13 cellular contexts compared by ENCODE assay signal in genomic region chr1:36328713-36329112, GRCh38. TPM values are rescaled to one million over a fixed set of nuclear protein-coding genes. Genes with fewer than 3 reads are reported as not detected.
DNase-seq lines count a peak whose midpoint lies in the region; ATAC-seq and TF ChIP-seq lines count a peak whose summit lies in the region.
"Had no signal": no experiment of that assay in that cellular context is flagged by ENCODE, and none has a peak within 500 bp of the region (broad histone marks: within the 10 kb centered on the region; RNA-seq: fewer than 3 reads in every experiment).

No MANE protein-coding gene starts in this region.

- POLR2A ChIA-PET in HCT116 (lab: Charles Lee): no interaction called here

- H3K9me2 ChIP-seq in HCT116 (ENCODE audit: insufficient read depth): no peaks in the 10 kb centered on the region

- H3K36me3 Mint-ChIP-seq in activated naive CD4-positive, alpha-beta T cell treated with anti-CD3 and anti-CD28 coated beads for 36 hours (ENCODE audit: low read depth): no peaks in the 10 kb centered on the region
- H3K36me3 Mint-ChIP-seq: activated naive CD8-positive, alpha-beta T cell treated with anti-CD3 and anti-CD28 coated beads for 36 hours; CD4-positive, alpha-beta memory T cell had no signal

- BruUV-seq in HCT116 (replicated peaks; lab: Mats Ljungman, UMichigan): no TSS peak

- no peak for TF ChIP-seq POLR2A in HCT116 (IDR thresholded peaks at IDR 0.05; ENCODE audit: borderline replicate concordance, extremely low read depth, insufficient read depth, insufficient read length)

- H3K4me3 ChIP-seq in HCT116 (replicated peaks in 1 of 2; ENCODE audit: low read depth in 1 of 2, low read length in 2 of 2): no peak overlapping the region
- no peak overlapping the region for H3K4me3 ChIP-seq in fibroblast of the aortic adventitia (ENCODE audit: low read depth, low read length)
- no peak overlapping the region for H3K4me3 ChIP-seq in osteoblast (ENCODE audit: insufficient read depth, low read length)
- H3K4me3 ChIP-seq: dorsolateral prefrontal cortex had no signal

- H3K27ac ChIP-seq in HCT116 (ENCODE audit: low read depth, low read length) (no peak overlapping the region), osteoblast (ENCODE audit: low read depth, low read length) (no peak overlapping the region)
- H3K27ac ChIP-seq: dorsolateral prefrontal cortex had no signal

- no peaks in the 10 kb centered on the region for H3K9me3 Mint-ChIP-seq in activated naive CD4-positive, alpha-beta T cell treated with anti-CD3 and anti-CD28 coated beads for 36 hours
- H3K9me3 Mint-ChIP-seq: activated naive CD8-positive, alpha-beta T cell treated with anti-CD3 and anti-CD28 coated beads for 36 hours; CD4-positive, alpha-beta memory T cell had no signal

- H3K36me3 ChIP-seq in HCT116 (ENCODE audit: control insufficient read depth in 1 of 2, insufficient read depth in 2 of 2, low read length in 2 of 2) (no peaks in the 10 kb centered on the region), osteoblast (ENCODE audit: insufficient read depth, low read length) (no peaks in the 10 kb centered on the region)

- H3K4me2 ChIP-seq in HCT116 (ENCODE audit: low read length) (peak overlapping the region; percentile 27; the same call in 1 of the 2 replicates), osteoblast (ENCODE audit: insufficient read depth, low read length) (no peak overlapping the region)

- no peak for TF ChIP-seq RAD21 in HCT116 (IDR thresholded peaks at IDR 0.05; ENCODE audit: low read depth)

- intact Hi-C loops in HCT116 (cut with micrococcal nuclease): no loop called here
- intact Hi-C loops in activated naive CD4-positive, alpha-beta T cell treated with anti-CD3 and anti-CD28 coated beads for 36 hours (cut with micrococcal nuclease): no loop called here

- CTCF ChIA-PET in HCT116 (lab: Charles Lee): no interaction called here
- CTCF ChIA-PET in activated naive CD4-positive, alpha-beta T cell treated with anti-CD3 and anti-CD28 coated beads for 36 hours (lab: Charles Lee): no interaction called here

- H3K4me1 ChIP-seq in HCT116 (ENCODE audit: control insufficient read depth in 1 of 2, insufficient read depth in 2 of 2, low read length in 2 of 2) (peaks cover 16 to 38% of the 10 kb centered on the region in 2 experiments), osteoblast (ENCODE audit: insufficient read depth, low read length) (peaks cover 4% of the 10 kb centered on the region)

- ATAC-seq in HCT116 (no peak), HG02763 (IDR thresholded peaks at IDR 0.05; ENCODE audit: unreplicated experiment) (no peak)
- ATAC-seq: T-helper 17 cell had no signal

- no peak overlapping the region for H3K4me3 Mint-ChIP-seq in activated naive CD4-positive, alpha-beta T cell treated with anti-CD3 and anti-CD28 coated beads for 36 hours
- H3K4me3 Mint-ChIP-seq: activated naive CD8-positive, alpha-beta T cell treated with anti-CD3 and anti-CD28 coated beads for 36 hours; T-helper 17 cell had no signal

- DNase-seq in HCT116 (ENCODE audit: low read depth, low spot score): no peak
- peak; percentile 11 for DNase-seq in NCI-H2227 treated with DMSO at 0.1 percent for 48 hours (lab: John Stamatoyannopoulos, UW)
- peak; percentile 45 for DNase-seq in fibroblast of the aortic adventitia (ENCODE audit: low read depth)
- peak; percentile 74 for DNase-seq in osteoblast (ENCODE audit: insufficient read length, low spot score, missing footprints)
- no peak for DNase-seq in activated naive CD4-positive, alpha-beta T cell treated with anti-CD3 and anti-CD28 coated beads for 36 hours
- no peak for DNase-seq in NCI-H2081 (lab: John Stamatoyannopoulos, UW)
- DNase-seq in stimulated activated CD4-positive, alpha-beta T cell treated with anti-CD3 and anti-CD28 coated beads, Interleukin-12 subunit alpha, Interleukin-12 subunit beta, amount 100 ng/mL, for 4 hours: no peak
- DNase-seq: activated naive CD8-positive, alpha-beta T cell treated with anti-CD3 and anti-CD28 coated beads for 36 hours; CD4-positive, alpha-beta memory T cell; dorsolateral prefrontal cortex; NCI-H1092; T-helper 17 cell had no signal

- RAD21 ChIA-PET in HCT116 (lab: Charles Lee; ENCODE audit: low non-redundant PET in 1 of 2, low total read pairs in 2 of 2, uncharacterized antibody in 2 of 2, unreplicated experiment in 2 of 2): no interaction called here

- H3K79me2 ChIP-seq in HCT116 (ENCODE audit: insufficient read depth, low read length) (no peaks in the 10 kb centered on the region), osteoblast (ENCODE audit: insufficient read depth, low read length) (no peaks in the 10 kb centered on the region)

- peaks cover 5% of the 10 kb centered on the region for H3K27me3 Mint-ChIP-seq in activated naive CD4-positive, alpha-beta T cell treated with anti-CD3 and anti-CD28 coated beads for 36 hours (ENCODE audit: low read depth)
- H3K27me3 Mint-ChIP-seq: CD4-positive, alpha-beta memory T cell; T-helper 17 cell had no signal

- H3K9me3 ChIP-seq in HCT116 (ENCODE audit: control insufficient read depth in 1 of 2, insufficient read depth in 1 of 2, low read depth in 1 of 2, low read length in 2 of 2): no peaks in the 10 kb centered on the region
- H3K9me3 ChIP-seq in osteoblast (ENCODE audit: low read depth, low read length): no peaks in the 10 kb centered on the region

- H2AFZ ChIP-seq in HCT116 (ENCODE audit: low read depth, low read length, poor library complexity, severe bottlenecking): no peak overlapping the region
- no peak overlapping the region for H2AFZ ChIP-seq in osteoblast (ENCODE audit: low read length)

- H3K9ac ChIP-seq in HCT116 (ENCODE audit: low read length): no peak overlapping the region

- H3K27me3 ChIP-seq in HCT116 (ENCODE audit: insufficient read depth, low read length) (no peaks in the 10 kb centered on the region), osteoblast (ENCODE audit: insufficient read depth, low read length) (no peaks in the 10 kb centered on the region)

- TF ChIP-seq CTCF in HCT116 (IDR thresholded peaks at IDR 0.05 in 2 of 3, conservative IDR thresholded peaks at IDR 0.05 in 1 of 3; ENCODE audit: borderline replicate concordance in 1 of 3, insufficient read depth in 1 of 3, low read depth in 2 of 3, low read length in 2 of 3) (no peak), fibroblast of the aortic adventitia (IDR thresholded peaks at IDR 0.05; ENCODE audit: insufficient read depth, low read length) (no peak), osteoblast (IDR thresholded peaks at IDR 0.05; ENCODE audit: extremely low read depth, low read depth, low read length) (no peak)

- no peaks in the 10 kb centered on the region for H4K20me1 ChIP-seq in HCT116 (ENCODE audit: insufficient read depth)
- no peaks in the 10 kb centered on the region for H4K20me1 ChIP-seq in osteoblast (ENCODE audit: insufficient read depth, low read length)

- no peak overlapping the region for H3K27ac Mint-ChIP-seq in activated naive CD4-positive, alpha-beta T cell treated with anti-CD3 and anti-CD28 coated beads for 36 hours
- H3K27ac Mint-ChIP-seq: activated naive CD8-positive, alpha-beta T cell treated with anti-CD3 and anti-CD28 coated beads for 36 hours had no signal

- H3K4me1 Mint-ChIP-seq in activated naive CD4-positive, alpha-beta T cell treated with anti-CD3 and anti-CD28 coated beads for 36 hours (ENCODE audit: low read depth): peaks cover 9% of the 10 kb centered on the region

TF ChIP-seq in HCT116, 20 proteins besides CTCF, POLR2A, EP300 and RAD21:
- TF ChIP-seq REST (IDR thresholded peaks at IDR 0.05; ENCODE audit: low read depth): no peak
- TF ChIP-seq MAX (IDR thresholded peaks at IDR 0.05): 0 out of 2 replicates have a peak, but pooled peaks have one; percentile 54
- peak; percentile 31; the same call in 1 of the 2 replicates for TF ChIP-seq POLR2AphosphoS5 (IDR thresholded peaks at IDR 0.05; ENCODE audit: low read depth, low read length)

RNA-seq across cellular contexts. Expression of gene EVA1B, which starts 5.3 kb away (rescaled TPM):
- total RNA-seq in HCT116 (2021; ENCODE audit: unreplicated experiment) (25.1 TPM), fibroblast of the aortic adventitia (ENCODE audit: low replicate concordance) (167 and 366 TPM in 2 replicates), osteoblast (119 and 135 TPM in 2 replicates)
- 31.1 and 33.3 TPM in 2 replicates for polyA plus RNA-seq in HCT116 (2012)
- 1 to 10 TPM; 1.9 to 2.1 TPM for total RNA-seq in activated naive CD4-positive, alpha-beta T cell treated with anti-CD3 and anti-CD28 coated beads for 36 hours

RNA-seq across cellular contexts. Expression of gene SH3D21, which starts 22.5 kb away (rescaled TPM):
- total RNA-seq in HCT116 (2021; ENCODE audit: unreplicated experiment) (9.3 TPM), fibroblast of the aortic adventitia (ENCODE audit: low replicate concordance) (5.2 and 9.3 TPM in 2 replicates), osteoblast (1.8 and 2.2 TPM in 2 replicates)
- 5.4 and 6.9 TPM in 2 replicates for polyA plus RNA-seq in HCT116 (2012)
- 1 to 10 TPM; 2.3 to 2.7 TPM for total RNA-seq in activated naive CD4-positive, alpha-beta T cell treated with anti-CD3 and anti-CD28 coated beads for 36 hours
- polyA plus RNA-seq: CD4-positive, alpha-beta memory T cell had no signal

RNA-seq across cellular contexts. Expression of gene STK40, which starts 57.0 kb away (rescaled TPM):
- total RNA-seq in HCT116 (2021; ENCODE audit: unreplicated experiment): 33.9 TPM
- 32.4 and 34.9 TPM in 2 replicates for polyA plus RNA-seq in HCT116 (2012)
- total RNA-seq in fibroblast of the aortic adventitia (ENCODE audit: low replicate concordance): 7.0 and 12.9 TPM in 2 replicates
- 11.9 and 12.4 TPM in 2 replicates for total RNA-seq in osteoblast
- 10 to 100 TPM; 39.6 to 40.6 TPM for total RNA-seq in activated naive CD4-positive, alpha-beta T cell treated with anti-CD3 and anti-CD28 coated beads for 36 hours

Comparison
In these comparisons a context has a peak if more than half of its experiments do, and no peak if none do; other contexts are left out.
1. DNase-seq: peak in NCI-H2227 treated with DMSO at 0.1 percent for 48 hours (single experiment), fibroblast of the aortic adventitia (single experiment) and osteoblast (single experiment); none in HCT116 (single experiment), activated naive CD4-positive, alpha-beta T cell treated with anti-CD3 and anti-CD28 coated beads for 36 hours (single experiment), NCI-H2081 (0 of 2) and stimulated activated CD4-positive, alpha-beta T cell treated with anti-CD3 and anti-CD28 coated beads, Interleukin-12 subunit alpha, Interleukin-12 subunit beta, amount 100 ng/mL, for 4 hours (single experiment).